In the genomic region with DNA sequence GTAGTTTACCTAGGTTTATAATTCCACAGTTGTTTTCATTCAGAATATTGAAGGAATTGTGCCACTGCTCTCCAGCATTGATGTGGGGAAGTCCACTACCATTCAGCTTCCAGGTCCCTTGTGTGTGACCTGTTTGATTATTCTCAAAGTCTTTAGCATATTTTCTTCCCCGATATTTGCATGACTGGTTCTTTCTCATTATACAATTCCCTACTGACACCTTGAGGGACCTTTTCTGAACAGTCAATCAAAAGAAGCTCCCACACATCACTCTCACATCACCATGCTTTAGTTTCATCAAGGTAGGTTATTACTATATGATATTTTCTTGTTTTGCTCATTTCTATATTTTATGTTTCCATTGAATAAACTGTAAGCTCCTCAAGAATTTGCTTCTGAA, we compare ENCODE assay signal across 24 cellular contexts.
"Had no signal": no experiment of that assay in that cellular context is flagged by ENCODE, and none has a peak within 500 bp of the region (broad histone marks: within the 10 kb centered on the region; RNA-seq: fewer than 3 reads in every experiment).

No MANE protein-coding gene starts in this region.

- ATAC-seq: activated CD4-positive, alpha-beta T cell treated with anti-CD3 and anti-CD28 coated beads for 36 hours; activated T-cell treated with anti-CD3 and anti-CD28 coated beads, Interleukin-2, amount 50 U/mL, for 4 hours; heart left ventricle; left cardiac atrium; sciatic nerve had no signal

- H3K36me3 ChIP-seq: uterus had no signal

- DNase-seq: activated B cell treated with CpG ODN at 0.5 μM for 24 hours; activated CD4-positive, alpha-beta T cell treated with anti-CD3 and anti-CD28 coated beads for 36 hours; activated CD4-positive, alpha-beta T cell treated with anti-CD3 and anti-CD28 coated beads, Interleukin-2, amount 50 U/mL, for 4 hours; activated CD8-positive, alpha-beta memory T cell treated with anti-CD3 and anti-CD28 coated beads for 24 hours; activated CD8-positive, alpha-beta memory T cell treated with anti-CD3 and anti-CD28 coated beads, Interleukin-2, amount 50 U/mL, for 48 hours; activated naive CD4-positive, alpha-beta T cell treated with anti-CD3 and anti-CD28 coated beads for 36 hours; activated naive CD8-positive, alpha-beta T cell treated with anti-CD3 and anti-CD28 coated beads, Interleukin-2, amount 10 ng/mL, durations not matched to agents 7 days and 5 days; activated T-cell treated with anti-CD3 and anti-CD28 coated beads, Interleukin-2, amount 50 U/mL, for 4 hours; amygdala; cerebellar nuclear complex; heart left ventricle; islet precursor cell; left cardiac atrium; mesenchymal stem cell; occipital lobe; small intestine; stimulated activated CD4-positive, alpha-beta T cell treated with anti-CD3 and anti-CD28 coated beads, Interleukin-2, amount 100 ng/mL, for 24 hours; stimulated activated naive CD4-positive, alpha-beta T cell; T-helper 9 cell; testis; trophoblast cell; uterus had no signal

- H3K4me3 ChIP-seq: coronary artery, heart left ventricle, testis, uterus had no signal

- H3K27ac ChIP-seq: coronary artery, heart left ventricle, testis, uterus had no signal

- H3K27me3 ChIP-seq: heart left ventricle, testis, uterus had no signal

- H3K4me1 ChIP-seq: testis, uterus had no signal

- H3K9me3 ChIP-seq: heart left ventricle, testis, uterus had no signal
